1 cellular context compared by ENCODE assay signal in genomic region chr20:37384683-37385174, GRCh38.
TF ChIP-seq lines count a peak whose summit lies in the region.

No MANE protein-coding gene starts in this region.

TF ChIP-seq in HepG2, 621 proteins besides CTCF, POLR2A, EP300 and RAD21 (continued from another document and continues in another):
- TF ChIP-seq HOXD1 (CRISPR knock-in tag; IDR thresholded peaks at IDR 0.05) (0 out of 2 replicates have a peak, but pooled peaks have one; percentile 43), ZNF841 (CRISPR knock-in tag; IDR thresholded peaks at IDR 0.05; ENCODE audit: borderline replicate concordance) (no peak), ZNF142 (CRISPR knock-in tag; IDR thresholded peaks at IDR 0.05) (no peak; the same call in 1 of the 2 replicates), XBP1 (CRISPR knock-in tag; IDR thresholded peaks at IDR 0.05) (no peak), HOXA3 (CRISPR knock-in tag; IDR thresholded peaks at IDR 0.05) (peak; percentile 91), ERF (CRISPR knock-in tag; IDR thresholded peaks at IDR 0.05) (0 out of 2 replicates have a peak, but pooled peaks have one; percentile 49), MAFG (CRISPR knock-in tag; IDR thresholded peaks at IDR 0.05) (no peak), ZBED4 (CRISPR knock-in tag; IDR thresholded peaks at IDR 0.05; ENCODE audit: borderline replicate concordance) (peak; percentile 81), RBAK (CRISPR knock-in tag; IDR thresholded peaks at IDR 0.05) (no peak), NR2C2 (CRISPR knock-in tag; IDR thresholded peaks at IDR 0.05; ENCODE audit: borderline replicate concordance) (no peak), SRSF1 (optimal IDR thresholded peaks at IDR 0.05; ENCODE audit: low read depth, low read length) (no peak), ZNF124 (CRISPR knock-in tag; IDR thresholded peaks at IDR 0.05) (no peak), KLF16 (CRISPR knock-in tag; IDR thresholded peaks at IDR 0.05) (no peak), ZNF878 (CRISPR knock-in tag; IDR thresholded peaks at IDR 0.05) (no peak), ZGPAT (CRISPR knock-in tag; IDR thresholded peaks at IDR 0.05) (peak; percentile 72; the same call in 1 of the 2 replicates), MYPOP (CRISPR knock-in tag; IDR thresholded peaks at IDR 0.05) (no peak), ZNF34 (CRISPR knock-in tag; IDR thresholded peaks at IDR 0.05; ENCODE audit: borderline replicate concordance) (no peak), HOXA5 (CRISPR knock-in tag; IDR thresholded peaks at IDR 0.05) (peak; percentile 66; the same call in 1 of the 2 replicates), TGIF2 (CRISPR knock-in tag; IDR thresholded peaks at IDR 0.05) (peak; percentile 59; the same call in 1 of the 2 replicates), NCOA1 (CRISPR knock-in tag; IDR thresholded peaks at IDR 0.05) (no peak), ZFP36L2 (CRISPR knock-in tag; IDR thresholded peaks at IDR 0.05) (no peak), ASH2L (IDR thresholded peaks at IDR 0.05; ENCODE audit: insufficient read length, low read depth, low read length) (no peak), KDM1A (CRISPR knock-in tag; IDR thresholded peaks at IDR 0.05) (no peak), ZNF580 (CRISPR knock-in tag; IDR thresholded peaks at IDR 0.05; ENCODE audit: borderline replicate concordance, low read depth) (peak; percentile 65), ZNF577 (CRISPR knock-in tag; IDR thresholded peaks at IDR 0.05; ENCODE audit: borderline replicate concordance, low read depth) (no peak), SATB2 (CRISPR knock-in tag; IDR thresholded peaks at IDR 0.05) (no peak), RXRB (CRISPR knock-in tag; IDR thresholded peaks at IDR 0.05; ENCODE audit: borderline replicate concordance) (peak; percentile 26; the same call in 1 of the 2 replicates), ZNF678 (CRISPR knock-in tag; IDR thresholded peaks at IDR 0.05) (no peak), FOXP1 (IDR thresholded peaks at IDR 0.05) (no peak), FOXP1 (CRISPR knock-in tag; IDR thresholded peaks at IDR 0.05) (no peak), ZNF879 (CRISPR knock-in tag; IDR thresholded peaks at IDR 0.05) (no peak), CERS6 (CRISPR knock-in tag; IDR thresholded peaks at IDR 0.05) (no peak), KDM4B (CRISPR knock-in tag; IDR thresholded peaks at IDR 0.05) (0 out of 2 replicates have a peak, but pooled peaks have one; percentile 23), RCOR2 (CRISPR knock-in tag; IDR thresholded peaks at IDR 0.05) (no peak), DPF2 (CRISPR knock-in tag; IDR thresholded peaks at IDR 0.05; ENCODE audit: borderline replicate concordance, low read depth) (no peak), MTA3 (CRISPR knock-in tag; IDR thresholded peaks at IDR 0.05) (no peak), ZBTB40 (IDR thresholded peaks at IDR 0.05) (no peak), ZBTB40 (CRISPR knock-in tag; IDR thresholded peaks at IDR 0.05) (no peak), ATF1 (CRISPR knock-in tag; IDR thresholded peaks at IDR 0.05) (no peak), ZNF3 (CRISPR knock-in tag; IDR thresholded peaks at IDR 0.05) (no peak), MXI1 (IDR thresholded peaks at IDR 0.05; ENCODE audit: borderline replicate concordance, low read depth, low read length) (no peak; the same call in 2 of the 3 replicates)
